15 cellular contexts compared by ENCODE assay signal in the genomic region with DNA sequence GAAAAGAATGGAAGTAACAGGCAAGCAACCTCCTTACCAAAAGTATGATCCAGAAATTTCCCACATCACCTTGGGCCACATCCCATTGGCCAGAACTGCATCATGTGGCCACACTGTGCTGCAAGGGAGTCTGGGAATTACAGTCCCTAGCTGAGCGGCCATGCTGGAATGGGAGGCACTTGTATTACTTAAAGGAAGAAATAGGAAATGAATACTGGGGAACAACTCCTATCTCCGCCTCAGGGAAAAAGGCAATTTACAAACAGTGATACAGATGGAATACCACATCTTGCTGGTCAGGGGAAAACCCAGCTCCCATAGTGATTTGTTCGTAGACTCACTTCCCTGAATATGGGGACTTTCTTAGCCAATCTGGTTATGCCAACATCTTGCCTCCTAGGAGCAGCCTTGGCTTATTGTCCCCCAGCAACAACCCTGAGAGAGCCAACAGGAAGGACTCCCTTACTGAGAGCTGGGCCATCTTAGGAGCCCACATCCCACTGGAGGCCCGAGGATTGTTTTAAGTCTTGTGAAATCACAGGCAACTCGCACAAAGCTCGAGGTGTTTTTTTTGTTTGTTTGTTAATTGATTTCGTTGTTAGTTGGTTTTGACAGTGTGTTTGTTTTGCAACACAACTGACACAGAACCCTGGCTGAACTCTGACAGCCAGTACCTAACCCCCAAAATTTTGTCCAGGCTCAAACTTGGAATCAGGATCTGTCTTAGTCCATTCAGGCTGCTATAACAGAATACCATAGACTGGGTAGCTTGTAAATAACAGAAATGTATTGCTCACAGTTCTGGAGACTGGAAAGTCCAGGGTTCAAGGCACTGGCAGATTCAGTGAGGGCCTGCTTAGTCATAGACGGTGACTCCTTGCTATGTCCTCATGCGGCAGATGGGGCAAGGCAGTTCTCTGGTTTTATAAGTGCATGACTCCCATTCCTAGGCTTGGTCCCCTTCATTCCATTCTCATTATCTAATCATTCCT. TPM values are rescaled to one million over a fixed set of nuclear protein-coding genes. Genes with fewer than 3 reads are reported as not detected.
DNase-seq lines count a peak whose midpoint lies in the region; ATAC-seq, FAIRE-seq and TF ChIP-seq lines count a peak whose summit lies in the region.
"Had no signal": no experiment of that assay in that cellular context is flagged by ENCODE, and none has a peak within 500 bp of the region (broad histone marks: within the 10 kb centered on the region; RNA-seq: fewer than 3 reads in every experiment).

No MANE protein-coding gene starts in this region.

- H3K36me3 Mint-ChIP-seq in activated CD4-positive, alpha-beta T cell treated with anti-CD3 and anti-CD28 coated beads for 36 hours (ENCODE audit: low read depth) = no peaks in the 10 kb centered on the region
- H3K36me3 Mint-ChIP-seq: naive B cell had no signal

- H3K4me3 Mint-ChIP-seq in activated CD4-positive, alpha-beta T cell treated with anti-CD3 and anti-CD28 coated beads for 36 hours = no peak overlapping the region
- H3K4me3 Mint-ChIP-seq: naive B cell; stimulated activated naive CD8-positive, alpha-beta T cell treated with anti-CD3 and anti-CD28 coated beads, Interleukin-15, Interleukin-2, amounts not matched to agents 100 ng/mL and 50 ng/mL, for 24 hours had no signal

- POLR2A ChIA-PET in activated CD4-positive, alpha-beta T cell treated with anti-CD3 and anti-CD28 coated beads for 36 hours (lab: Charles Lee) = no interaction called here

- no peaks in the 10 kb centered on the region for H3K9me3 Mint-ChIP-seq in activated CD4-positive, alpha-beta T cell treated with anti-CD3 and anti-CD28 coated beads for 36 hours (ENCODE audit: low read depth)
- H3K9me3 Mint-ChIP-seq: stimulated activated naive CD8-positive, alpha-beta T cell treated with anti-CD3 and anti-CD28 coated beads, Interleukin-15, Interleukin-2, amounts not matched to agents 100 ng/mL and 50 ng/mL, for 24 hours had no signal

- CTCF ChIA-PET in activated CD4-positive, alpha-beta T cell treated with anti-CD3 and anti-CD28 coated beads for 36 hours (lab: Charles Lee) = interaction anchor here (0.7 to 1.4 kb wide), 2 partner anchors 29 to 37 kb away, joined by 3 read pairs; no protein-coding TSS in a partner anchor

- H3K27ac Mint-ChIP-seq in activated CD4-positive, alpha-beta T cell treated with anti-CD3 and anti-CD28 coated beads for 36 hours = no peak overlapping the region
- H3K27ac Mint-ChIP-seq: stimulated activated naive CD8-positive, alpha-beta T cell treated with anti-CD3 and anti-CD28 coated beads, Interleukin-15, Interleukin-2, amounts not matched to agents 100 ng/mL and 50 ng/mL, for 24 hours had no signal

- intact Hi-C loops in activated CD4-positive, alpha-beta T cell treated with anti-CD3 and anti-CD28 coated beads for 36 hours (cut with DNase I, micrococcal nuclease) = no loop called here

- no peaks in the 10 kb centered on the region for H3K4me1 Mint-ChIP-seq in activated CD4-positive, alpha-beta T cell treated with anti-CD3 and anti-CD28 coated beads for 36 hours
- H3K4me1 Mint-ChIP-seq: naive B cell had no signal

- ATAC-seq in HG02571 (IDR thresholded peaks at IDR 0.05; ENCODE audit: unreplicated experiment) = no peak
- ATAC-seq in activated CD4-positive, alpha-beta T cell treated with anti-CD3 and anti-CD28 coated beads for 36 hours = no peak
- ATAC-seq in HG03439 (IDR thresholded peaks at IDR 0.05; ENCODE audit: unreplicated experiment) = no peak

- peak; percentile 74 for FAIRE-seq in H54 (lab: Jason Lieb, UNC)

- H3K27me3 Mint-ChIP-seq in activated CD4-positive, alpha-beta T cell treated with anti-CD3 and anti-CD28 coated beads for 36 hours = peaks cover 3% of the 10 kb centered on the region

- no peak for TF ChIP-seq POLR2A in H54 (IDR thresholded peaks at IDR 0.05; ENCODE audit: low read depth, low read length)
- no peak for TF ChIP-seq POLR2A in erythroblast (IDR thresholded peaks at IDR 0.05; ENCODE audit: low read length)

- peak; percentile 47 for DNase-seq in H54 (ENCODE audit: insufficient read length, low spot score)
- DNase-seq in RKO (ENCODE audit: low spot score) = peak; percentile 72
- peak; percentile 62 for DNase-seq in fibroblast of gingiva (ENCODE audit: low read depth)
- DNase-seq in non-pigmented ciliary epithelial cell (ENCODE audit: low read depth) = peak; percentile 84
- DNase-seq in erythroblast (lab: John Stamatoyannopoulos, UW) = no peak
- no peak for DNase-seq in activated CD4-positive, alpha-beta T cell treated with anti-CD3 and anti-CD28 coated beads for 36 hours
- DNase-seq: activated CD8-positive, alpha-beta memory T cell treated with anti-CD3 and anti-CD28 coated beads for 24 hours; DMS79 treated with DMSO at 0.1 percent for 48 hours; glutamatergic neuron; naive B cell; NCI-H2171; stimulated activated CD4-positive, alpha-beta T cell treated with anti-CD3 and anti-CD28 coated beads, Interleukin-15, amount 100 ng/mL, for 24 hours had no signal

RNA-seq across cellular contexts. Expression of a gene that starts 14.9 kb away (rescaled TPM):
- total RNA-seq in activated CD4-positive, alpha-beta T cell treated with anti-CD3 and anti-CD28 coated beads for 36 hours = not detected

RNA-seq across cellular contexts. Expression of a gene that starts 29.5 kb away (rescaled TPM):
- total RNA-seq in activated CD4-positive, alpha-beta T cell treated with anti-CD3 and anti-CD28 coated beads for 36 hours = 1 to 10 TPM; 2.5 to 3.2 TPM

RNA-seq across cellular contexts. Expression of a gene that starts 51.4 kb away (rescaled TPM):
- not detected for total RNA-seq in activated CD4-positive, alpha-beta T cell treated with anti-CD3 and anti-CD28 coated beads for 36 hours

RNA-seq across cellular contexts. Expression of a gene that starts 57.4 kb away (rescaled TPM):
- total RNA-seq in activated CD4-positive, alpha-beta T cell treated with anti-CD3 and anti-CD28 coated beads for 36 hours = 100 to 1,000 TPM; 112 to 136 TPM

Comparison
In these comparisons a context has a peak if more than half of its experiments do, and no peak if none do; other contexts are left out.
1. DNase-seq: peak in H54 (single experiment), RKO (single experiment), fibroblast of gingiva (single experiment) and non-pigmented ciliary epithelial cell (single experiment); none in erythroblast (0 of 2) and activated CD4-positive, alpha-beta T cell treated with anti-CD3 and anti-CD28 coated beads for 36 hours (single experiment).